ENCODE assay signal across 8 cellular contexts in genomic region chr10:93061594-93062498, GRCh38. TPM values are rescaled to one million over a fixed set of nuclear protein-coding genes. Genes with fewer than 3 reads are reported as not detected.
DNase-seq lines count a peak whose midpoint lies in the region; ATAC-seq and TF ChIP-seq lines count a peak whose summit lies in the region.

No MANE protein-coding gene starts in this region.

- H4K20me1 ChIP-seq in OCI-LY7 (ENCODE audit: insufficient read depth, low read length), result no peaks in the 10 kb centered on the region

- POLR2A ChIA-PET in activated CD8-positive, alpha-beta T cell treated with anti-CD3 and anti-CD28 coated beads for 36 hours (lab: Charles Lee), result no interaction called here
- POLR2A ChIA-PET in OCI-LY7 (lab: Charles Lee), result no interaction called here

- no peaks in the 10 kb centered on the region for H3K79me2 ChIP-seq in OCI-LY7 (ENCODE audit: insufficient read depth, low read depth, low read length)

- no peak overlapping the region for H3K4me2 ChIP-seq in OCI-LY7 (ENCODE audit: low read length)

- H3K9me3 ChIP-seq in gastroesophageal sphincter (no peaks in the 10 kb centered on the region), OCI-LY7 (ENCODE audit: low read length) (no peaks in the 10 kb centered on the region)

- no peak overlapping the region for H2AFZ ChIP-seq in OCI-LY7 (ENCODE audit: low read length)

- peaks cover 21% of the 10 kb centered on the region for H3K4me1 Mint-ChIP-seq in activated CD8-positive, alpha-beta T cell treated with anti-CD3 and anti-CD28 coated beads for 36 hours (ENCODE audit: low read depth)

- H3K27ac ChIP-seq in gastroesophageal sphincter, result no peak overlapping the region
- no peak overlapping the region for H3K27ac ChIP-seq in OCI-LY7 (ENCODE audit: low read depth, low read length, poor library complexity, severe bottlenecking)

- no peak for TF ChIP-seq CTCF in GM12865 (IDR thresholded peaks at IDR 0.05; ENCODE audit: insufficient read depth, low read depth, low read length, missing control alignments)
- TF ChIP-seq CTCF in activated CD8-positive, alpha-beta T cell treated with anti-CD3 and anti-CD28 coated beads for 36 hours (IDR thresholded peaks at IDR 0.05), result no peak
- no peak for TF ChIP-seq CTCF in gastroesophageal sphincter (IDR thresholded peaks at IDR 0.05)
- no peak for TF ChIP-seq CTCF in OCI-LY7 (conservative IDR thresholded peaks at IDR 0.05; ENCODE audit: low read length)

- BruUV-seq in OCI-LY7 (replicated peaks; lab: Mats Ljungman, UMichigan), result no TSS peak

- peaks cover 89% of the 10 kb centered on the region for H3K27me3 ChIP-seq in gastroesophageal sphincter

- H3K4me1 ChIP-seq in gastroesophageal sphincter (peaks cover 0 to 45% (median 18%) of the 10 kb centered on the region in 3 donors), OCI-LY7 (ENCODE audit: insufficient read depth, low read length, poor library complexity, severe bottlenecking) (no peaks in the 10 kb centered on the region)

- 0 to 18% methylated on average over 1 to 7 of the region's 57 CpGs for WGBS in gastroesophageal sphincter (ENCODE audit: low coverage in 1 of 2), 2 donors

- TF ChIP-seq POLR2A in gastroesophageal sphincter (IDR thresholded peaks at IDR 0.05), result no peak

- peaks cover 42% of the 10 kb centered on the region for H3K27me3 Mint-ChIP-seq in activated CD8-positive, alpha-beta T cell treated with anti-CD3 and anti-CD28 coated beads for 36 hours

- H3K36me3 Mint-ChIP-seq in activated CD8-positive, alpha-beta T cell treated with anti-CD3 and anti-CD28 coated beads for 36 hours (ENCODE audit: low read depth), result peaks cover 13% of the 10 kb centered on the region

- no peak overlapping the region for H3K27ac Mint-ChIP-seq in activated CD8-positive, alpha-beta T cell treated with anti-CD3 and anti-CD28 coated beads for 36 hours

- TF ChIP-seq EP300 in gastroesophageal sphincter (IDR thresholded peaks at IDR 0.05), result no peak

- DNase-seq in GM12865 (ENCODE audit: low read depth) (no peak), posterior vena cava (ENCODE audit: low spot score) (peak; percentile 68), NCI-H774 (lab: John Stamatoyannopoulos, UW) (no peak), HT-29 (ENCODE audit: low spot score) (no peak), OCI-LY7 (ENCODE audit: low spot score) (no peak)
- DNase-seq in activated CD8-positive, alpha-beta T cell treated with anti-CD3 and anti-CD28 coated beads for 36 hours, result peak; percentile 24

- CTCF ChIA-PET in activated CD8-positive, alpha-beta T cell treated with anti-CD3 and anti-CD28 coated beads for 36 hours (lab: Charles Lee), result interaction anchor here (0.6 to 3.2 kb wide), 10 partner anchors 8 to 217 kb away, joined by 3 to 20 read pairs (median 4); partner anchors contain the start of gene CYP26A1
- CTCF ChIA-PET in OCI-LY7 (lab: Charles Lee; ENCODE audit: unreplicated experiment), result no interaction called here

- intact Hi-C loops in activated CD8-positive, alpha-beta T cell treated with anti-CD3 and anti-CD28 coated beads for 36 hours (cut with micrococcal nuclease), result no loop called here
- intact Hi-C loops in posterior vena cava (cut with DNase I), result no loop called here
- intact Hi-C loops in OCI-LY7 (cut with micrococcal nuclease; ENCODE audit: unreplicated experiment), result no loop called here

- no peaks in the 10 kb centered on the region for H3K9me2 ChIP-seq in OCI-LY7 (ENCODE audit: insufficient read depth, low read length)

- H3K4me3 ChIP-seq in GM12865 (ENCODE audit: low read depth, low read length) (peak overlapping the region; percentile 32), gastroesophageal sphincter (peak overlapping the region in 1 of 2 donors; percentile 41), OCI-LY7 (ENCODE audit: low read depth, low read length, poor library complexity, severe bottlenecking) (no peak overlapping the region)

- peaks cover 0 to 36% of the 10 kb centered on the region in 2 donors for H3K36me3 ChIP-seq in gastroesophageal sphincter
- no peaks in the 10 kb centered on the region for H3K36me3 ChIP-seq in OCI-LY7 (ENCODE audit: insufficient read depth, low read length)

- H3K4me3 Mint-ChIP-seq in activated CD8-positive, alpha-beta T cell treated with anti-CD3 and anti-CD28 coated beads for 36 hours, result peak overlapping the region; percentile 55

- no peaks in the 10 kb centered on the region for H3K9me3 Mint-ChIP-seq in activated CD8-positive, alpha-beta T cell treated with anti-CD3 and anti-CD28 coated beads for 36 hours

- ATAC-seq in activated CD8-positive, alpha-beta T cell treated with anti-CD3 and anti-CD28 coated beads for 36 hours, result peak; percentile 28
- peak; percentile 19 for ATAC-seq in gastroesophageal sphincter
- no peak for ATAC-seq in GM18868 (IDR thresholded peaks at IDR 0.05; ENCODE audit: unreplicated experiment)

RNA-seq across cellular contexts. Expression of gene CYP26C1, which starts 1.2 kb away (rescaled TPM):
- not detected for total RNA-seq in activated CD8-positive, alpha-beta T cell treated with anti-CD3 and anti-CD28 coated beads for 36 hours
- total RNA-seq in gastroesophageal sphincter (under 1 TPM in 1 of 4 donors, not detected in 3; 0.31 TPM), posterior vena cava (under 1 TPM in 1 of 2 donors, not detected in 1; 0.19 TPM), OCI-LY7 (2022) (0.09 and 0.15 TPM in 2 replicates)
- 0.18 and 0.23 TPM in 2 replicates for total RNA-seq in HT-29 (2014; rRNA removed; shearing (Covaris generic))
- total RNA-seq in OCI-LY7 (2014; rRNA removed; shearing (Covaris generic)), result 0.15 and 0.19 TPM in 2 replicates

RNA-seq across cellular contexts. Expression of gene CYP26A1, which starts 11.8 kb away (rescaled TPM):
- not detected for total RNA-seq in activated CD8-positive, alpha-beta T cell treated with anti-CD3 and anti-CD28 coated beads for 36 hours
- total RNA-seq in gastroesophageal sphincter (not detected), posterior vena cava (not detected), OCI-LY7 (2022) (not detected in 2 replicates)
- 2.1 and 2.6 TPM in 2 replicates for total RNA-seq in HT-29 (2014; rRNA removed; shearing (Covaris generic))
- total RNA-seq in OCI-LY7 (2014; rRNA removed; shearing (Covaris generic)), result not detected in 2 replicates

Comparison
In these comparisons a context has a peak if more than half of its experiments do, and no peak if none do; other contexts are left out.
1. DNase-seq: peak in activated CD8-positive, alpha-beta T cell treated with anti-CD3 and anti-CD28 coated beads for 36 hours (single experiment) and posterior vena cava (single experiment); none in GM12865 (single experiment), NCI-H774 (single experiment), HT-29 (single experiment) and OCI-LY7 (single experiment).